Comparison of ENCODE assay signal across 28 cellular contexts in genomic region chr2:145235312-145235711, GRCh38.
"Had no signal": no experiment of that assay in that cellular context is flagged by ENCODE, and none has a peak within 500 bp of the region (broad histone marks: within the 10 kb centered on the region; RNA-seq: fewer than 3 reads in every experiment).

No MANE protein-coding gene starts in this region.

- ATAC-seq: activated CD8-positive, alpha-beta T cell treated with anti-CD3 and anti-CD28 coated beads for 36 hours; activated naive CD4-positive, alpha-beta T cell treated with anti-CD3 and anti-CD28 coated beads, Interleukin-2, amount 50 U/mL, for 72 hours; activated T-cell treated with anti-CD3 and anti-CD28 coated beads, Interleukin-2, amount 50 U/mL, for 4 hours; activated T-helper 17 cell treated with anti-CD3 and anti-CD28 coated beads, Interleukin-2, amount 50 U/mL, for 72 hours; esophagus mucosa; heart left ventricle; mucosa of descending colon; natural killer cell treated with Interleukin-12 subunit alpha and Interleukin-12 subunit beta and Interleukin-15 and Interleukin-18, amount 100 ng/mL, for 72 hours; psoas muscle; stimulated activated memory B cell treated with anti-CD40 and anti-IgM and Interleukin-4, amounts not matched to agents 10 μg/mL and 1 μg/mL and 100 μg/mL, for 72 hours; stimulated activated naive CD8-positive, alpha-beta T cell treated with anti-CD3 and anti-CD28 coated beads, Interleukin-15, amount 100 ng/mL, for 72 hours; T-helper 17 cell had no signal

- H3K9me3 ChIP-seq: breast epithelium, heart left ventricle, mucosa of descending colon, psoas muscle, right atrium auricular region, upper lobe of left lung had no signal

- H3K27me3 Mint-ChIP-seq: activated B cell treated with CpG ODN at 0.5 μM for 24 hours; activated T-helper 17 cell treated with anti-CD3 and anti-CD28 coated beads, Interleukin-2, amount 50 U/mL, for 72 hours; stimulated activated memory B cell treated with anti-CD40 and anti-IgM and Interleukin-4, amounts not matched to agents 10 μg/mL and 1 μg/mL and 100 μg/mL, for 72 hours; T-helper 17 cell had no signal

- H3K4me3 ChIP-seq: breast epithelium, heart left ventricle, mucosa of descending colon, psoas muscle, right atrium auricular region, smooth muscle cell, upper lobe of left lung had no signal

- H3K36me3 Mint-ChIP-seq: activated naive CD4-positive, alpha-beta T cell treated with anti-CD3 and anti-CD28 coated beads, Interleukin-2, amount 50 U/mL, for 72 hours; stimulated activated memory B cell treated with anti-CD40 and anti-IgM and Interleukin-4, amounts not matched to agents 10 μg/mL and 1 μg/mL and 100 μg/mL, for 72 hours had no signal

- H3K27me3 ChIP-seq: breast epithelium, heart left ventricle, right atrium auricular region, upper lobe of left lung had no signal

- H3K4me3 Mint-ChIP-seq: activated B cell treated with CpG ODN at 0.5 μM for 24 hours; activated CD8-positive, alpha-beta T cell treated with anti-CD3 and anti-CD28 coated beads for 36 hours; activated T-cell treated with anti-CD3 and anti-CD28 coated beads, Interleukin-2, amount 50 U/mL, for 4 hours; activated T-helper 17 cell treated with anti-CD3 and anti-CD28 coated beads, Interleukin-2, amount 50 U/mL, for 72 hours; endodermal cell; natural killer cell treated with Interleukin-12 subunit alpha and Interleukin-12 subunit beta and Interleukin-15 and Interleukin-18, amount 100 ng/mL, for 72 hours; stimulated activated memory B cell treated with anti-CD40 and anti-IgM and Interleukin-4, amounts not matched to agents 10 μg/mL and 1 μg/mL and 100 μg/mL, for 72 hours; stimulated activated naive CD8-positive, alpha-beta T cell treated with anti-CD3 and anti-CD28 coated beads, Interleukin-15, amount 100 ng/mL, for 72 hours; T-helper 17 cell had no signal

- H3K4me1 ChIP-seq: breast epithelium, heart left ventricle, psoas muscle, right atrium auricular region, upper lobe of left lung had no signal

- H3K4me1 Mint-ChIP-seq: activated B cell treated with CpG ODN at 0.5 μM for 24 hours; activated T-helper 17 cell treated with anti-CD3 and anti-CD28 coated beads, Interleukin-2, amount 50 U/mL, for 72 hours; stimulated activated memory B cell treated with anti-CD40 and anti-IgM and Interleukin-4, amounts not matched to agents 10 μg/mL and 1 μg/mL and 100 μg/mL, for 72 hours; stimulated activated naive CD8-positive, alpha-beta T cell treated with anti-CD3 and anti-CD28 coated beads, Interleukin-15, amount 100 ng/mL, for 72 hours; T-helper 17 cell had no signal

- H3K36me3 ChIP-seq: breast epithelium, heart left ventricle, right atrium auricular region, upper lobe of left lung had no signal

- H3K27ac Mint-ChIP-seq: activated B cell treated with CpG ODN at 0.5 μM for 24 hours; activated CD8-positive, alpha-beta T cell treated with anti-CD3 and anti-CD28 coated beads for 36 hours; activated naive CD4-positive, alpha-beta T cell treated with anti-CD3 and anti-CD28 coated beads, Interleukin-2, amount 50 U/mL, for 72 hours; activated T-helper 17 cell treated with anti-CD3 and anti-CD28 coated beads, Interleukin-2, amount 50 U/mL, for 72 hours; endodermal cell; natural killer cell treated with Interleukin-12 subunit alpha and Interleukin-12 subunit beta and Interleukin-15 and Interleukin-18, amount 100 ng/mL, for 72 hours; stimulated activated memory B cell treated with anti-CD40 and anti-IgM and Interleukin-4, amounts not matched to agents 10 μg/mL and 1 μg/mL and 100 μg/mL, for 72 hours; stimulated activated naive CD8-positive, alpha-beta T cell treated with anti-CD3 and anti-CD28 coated beads, Interleukin-15, amount 100 ng/mL, for 72 hours; T-helper 17 cell had no signal

- H3K9me3 Mint-ChIP-seq: activated B cell treated with CpG ODN at 0.5 μM for 24 hours; activated CD8-positive, alpha-beta T cell treated with anti-CD3 and anti-CD28 coated beads for 36 hours; activated T-cell treated with anti-CD3 and anti-CD28 coated beads, Interleukin-2, amount 50 U/mL, for 4 hours; activated T-helper 17 cell treated with anti-CD3 and anti-CD28 coated beads, Interleukin-2, amount 50 U/mL, for 72 hours; endodermal cell; natural killer cell treated with Interleukin-12 subunit alpha and Interleukin-12 subunit beta and Interleukin-15 and Interleukin-18, amount 100 ng/mL, for 72 hours; stimulated activated memory B cell treated with anti-CD40 and anti-IgM and Interleukin-4, amounts not matched to agents 10 μg/mL and 1 μg/mL and 100 μg/mL, for 72 hours; stimulated activated naive CD8-positive, alpha-beta T cell treated with anti-CD3 and anti-CD28 coated beads, Interleukin-15, amount 100 ng/mL, for 72 hours had no signal

- H3K27ac ChIP-seq: breast epithelium, heart left ventricle, psoas muscle, right atrium auricular region, upper lobe of left lung had no signal

- DNase-seq: activated B cell treated with CpG ODN at 0.5 μM for 24 hours; activated CD4-positive, alpha-beta T cell treated with anti-CD3 and anti-CD28 coated beads, Interleukin-2, amount 50 U/mL, for 1 hour; activated CD8-positive, alpha-beta T cell treated with anti-CD3 and anti-CD28 coated beads for 36 hours; activated gamma-delta T cell treated with Interleukin-2 at 50 U/mL for 16 hours; activated T-cell treated with anti-CD3 and anti-CD28 coated beads, Interleukin-2, amount 50 U/mL, for 4 hours; central memory CD4-positive, alpha-beta T cell; endodermal cell; foreskin fibroblast; heart left ventricle; hypothalamus; mucosa of descending colon; psoas muscle; stimulated activated CD4-positive, alpha-beta T cell treated with anti-CD3 and anti-CD28 coated beads, Interleukin-1b, Interleukin-23, amount 100 ng/mL, for 48 hours; stimulated activated CD4-positive, alpha-beta T cell treated with anti-CD3 and anti-CD28 coated beads, Interleukin-4, amount 100 ng/mL, for 4 hours; stimulated activated CD8-positive, alpha-beta memory T cell treated with anti-CD3 and anti-CD28 coated beads, Interleukin-4, amount 100 ng/mL, for 48 hours; stimulated activated naive CD8-positive, alpha-beta T cell treated with anti-CD3 and anti-CD28 coated beads, Interleukin-15, amount 100 ng/mL, for 72 hours; substantia nigra; T-helper 17 cell; T1000; upper lobe of left lung had no signal
